ENCODE assay signal across 1 cellular context in genomic region chr10:84310470-84310869, GRCh38.
TF ChIP-seq lines count a peak whose summit lies in the region.

No MANE protein-coding gene starts in this region.

TF ChIP-seq in H1, 55 proteins besides CTCF, POLR2A, EP300 and RAD21 (continued from another document):
- TF ChIP-seq SIX5 (IDR thresholded peaks at IDR 0.05; ENCODE audit: low read depth, low read length), result no peak
- 0 out of 2 replicates have a peak, but pooled peaks have one; percentile 5 for TF ChIP-seq MAFK (IDR thresholded peaks at IDR 0.05; ENCODE audit: low read depth, low read length)
- no peak for TF ChIP-seq SAP30 (IDR thresholded peaks at IDR 0.05; ENCODE audit: insufficient read depth, insufficient replicate concordance, low read length)
- TF ChIP-seq JUND (IDR thresholded peaks at IDR 0.05; ENCODE audit: low read length), result no peak
- peak; percentile 69; the same call in 1 of the 2 replicates for TF ChIP-seq BACH1 (IDR thresholded peaks at IDR 0.05; ENCODE audit: low read length)
